Comparison of ENCODE assay signal across 1 cellular context in the genomic region with DNA sequence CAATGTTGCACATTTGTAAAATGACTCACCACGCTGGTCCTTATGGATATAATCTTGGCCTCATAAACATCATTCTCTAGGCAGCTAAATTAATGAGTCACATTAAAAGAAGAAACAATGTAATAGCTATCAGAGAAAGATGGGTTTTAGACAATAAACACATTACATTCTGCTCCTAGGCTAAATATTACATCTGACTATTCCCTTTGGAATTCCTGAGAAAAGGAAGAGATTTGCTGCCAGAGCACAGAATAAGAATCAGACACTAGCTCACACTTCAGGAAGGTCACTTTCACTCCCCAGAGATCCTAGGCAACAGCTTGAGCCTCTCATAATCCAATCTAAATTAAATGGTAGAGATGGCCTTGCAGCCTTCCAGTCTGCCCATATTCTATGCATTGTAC.
TF ChIP-seq lines count a peak whose summit lies in the region.

No MANE protein-coding gene starts in this region.

TF ChIP-seq in IMR-90, 13 proteins besides CTCF, POLR2A, EP300 and RAD21 (continued from another document):
- TF ChIP-seq, protein P1, sequence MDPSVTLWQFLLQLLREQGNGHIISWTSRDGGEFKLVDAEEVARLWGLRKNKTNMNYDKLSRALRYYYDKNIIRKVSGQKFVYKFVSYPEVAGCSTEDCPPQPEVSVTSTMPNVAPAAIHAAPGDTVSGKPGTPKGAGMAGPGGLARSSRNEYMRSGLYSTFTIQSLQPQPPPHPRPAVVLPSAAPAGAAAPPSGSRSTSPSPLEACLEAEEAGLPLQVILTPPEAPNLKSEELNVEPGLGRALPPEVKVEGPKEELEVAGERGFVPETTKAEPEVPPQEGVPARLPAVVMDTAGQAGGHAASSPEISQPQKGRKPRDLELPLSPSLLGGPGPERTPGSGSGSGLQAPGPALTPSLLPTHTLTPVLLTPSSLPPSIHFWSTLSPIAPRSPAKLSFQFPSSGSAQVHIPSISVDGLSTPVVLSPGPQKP (IDR thresholded peaks at IDR 0.05; ENCODE audit: borderline replicate concordance, low read depth, low read length) = no peak
- TF ChIP-seq CHD1 (IDR thresholded peaks at IDR 0.05; ENCODE audit: low read depth, low read length) (no peak), BHLHE40 (IDR thresholded peaks at IDR 0.05; ENCODE audit: low read depth, low read length) (no peak), NFE2L2 (IDR thresholded peaks at IDR 0.05; ENCODE audit: low read depth, low read length) (no peak)
